ENCODE assay signal across 8 cellular contexts in the genomic region with DNA sequence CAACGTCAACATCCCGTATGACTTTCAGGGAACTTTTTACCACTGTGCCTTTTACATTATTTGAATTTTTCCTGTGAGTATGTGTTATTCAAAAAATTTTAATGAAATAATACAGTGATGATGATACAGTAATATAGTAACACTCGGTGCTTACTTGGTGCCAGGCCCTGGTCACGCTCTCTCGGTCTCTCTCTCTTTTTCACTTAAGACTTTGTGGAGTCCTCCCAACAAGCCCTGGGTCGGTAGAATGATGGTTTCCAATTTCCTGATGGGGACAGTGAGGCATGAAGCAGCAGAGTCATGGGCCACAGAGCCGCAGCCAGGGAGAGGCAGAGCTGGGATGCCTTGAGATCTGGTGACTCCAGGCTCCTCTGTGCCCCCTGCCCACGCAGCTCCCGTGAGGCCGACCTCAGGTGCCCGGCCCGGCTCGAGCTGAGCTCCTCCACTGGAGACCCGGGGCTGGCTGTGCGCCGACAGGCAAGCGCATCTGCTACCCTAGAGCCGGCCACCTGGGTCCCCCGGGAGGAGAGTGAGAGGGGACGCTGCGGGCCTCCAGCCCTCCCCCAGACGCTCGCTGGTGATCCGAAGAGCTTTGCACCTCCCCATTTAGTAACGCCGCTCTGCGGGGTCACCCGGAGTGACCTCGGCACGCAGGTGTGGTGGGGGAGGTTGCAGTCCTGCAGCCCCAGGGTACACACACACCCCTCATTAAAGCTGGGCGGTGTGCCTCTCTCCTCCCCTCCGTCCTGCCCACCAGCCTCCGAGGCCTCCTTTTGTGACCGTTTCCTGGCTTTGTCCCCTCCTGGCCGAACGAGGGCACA. TPM values are rescaled to one million over a fixed set of nuclear protein-coding genes. Genes with fewer than 3 reads are reported as not detected.
DNase-seq lines count a peak whose midpoint lies in the region; ATAC-seq and TF ChIP-seq lines count a peak whose summit lies in the region.

No MANE protein-coding gene starts in this region.

- peak overlapping the region; percentile 47 for H2AFZ ChIP-seq in parathyroid adenoma

- H3K4me1 Mint-ChIP-seq in activated T-cell treated with anti-CD3 and anti-CD28 coated beads, Interleukin-2, amount 50 U/mL, for 24 hours (ENCODE audit: low read depth): peaks cover 1% of the 10 kb centered on the region

- H3K27me3 Mint-ChIP-seq in activated T-cell treated with anti-CD3 and anti-CD28 coated beads, Interleukin-2, amount 50 U/mL, for 24 hours: peaks cover 25% of the 10 kb centered on the region

- H3K27me3 ChIP-seq in parathyroid adenoma (ENCODE audit: control insufficient read depth, insufficient read depth, low read length): no peaks in the 10 kb centered on the region

- H3K27ac ChIP-seq in parathyroid adenoma: no peak overlapping the region

- H3K9me3 ChIP-seq in parathyroid adenoma (ENCODE audit: control insufficient read depth, low read length): no peaks in the 10 kb centered on the region

- H3K36me3 ChIP-seq in parathyroid adenoma (ENCODE audit: control insufficient read depth, insufficient read depth, low read length): no peaks in the 10 kb centered on the region

- no peak overlapping the region for H3K27ac Mint-ChIP-seq in activated T-cell treated with anti-CD3 and anti-CD28 coated beads, Interleukin-2, amount 50 U/mL, for 24 hours

- no peak overlapping the region for H3K4me3 Mint-ChIP-seq in activated T-cell treated with anti-CD3 and anti-CD28 coated beads, Interleukin-2, amount 50 U/mL, for 24 hours

- H3K4me2 ChIP-seq in parathyroid adenoma (ENCODE audit: low read length): no peak overlapping the region

- no peak overlapping the region for H3K9ac ChIP-seq in parathyroid adenoma

- DNase-seq in ELF-1 (ENCODE audit: low read depth, low spot score) (peak; percentile 82), NCI-H69 (lab: John Stamatoyannopoulos, UW) (peak; percentile 91), Kasumi-1 (lab: John Stamatoyannopoulos, UW) (no peak), ureter (ENCODE audit: low spot score) (no peak)
- DNase-seq in activated T-cell treated with anti-CD3 and anti-CD28 coated beads, Interleukin-2, amount 50 U/mL, for 24 hours: no peak

- H3K9me3 Mint-ChIP-seq in activated T-cell treated with anti-CD3 and anti-CD28 coated beads, Interleukin-2, amount 50 U/mL, for 24 hours: no peaks in the 10 kb centered on the region

- H3K4me1 ChIP-seq in parathyroid adenoma: no peaks in the 10 kb centered on the region

- ATAC-seq in esophagus mucosa (peak; percentile 12), HG03432 (IDR thresholded peaks at IDR 0.05; ENCODE audit: unreplicated experiment) (no peak)

- TF ChIP-seq CTCF in parathyroid adenoma (IDR thresholded peaks at IDR 0.05): no peak

- no peaks in the 10 kb centered on the region for H3K36me3 Mint-ChIP-seq in activated T-cell treated with anti-CD3 and anti-CD28 coated beads, Interleukin-2, amount 50 U/mL, for 24 hours (ENCODE audit: low read depth)

- H3K4me3 ChIP-seq in parathyroid adenoma (ENCODE audit: low read depth, low read length): no peak overlapping the region

- no peaks in the 10 kb centered on the region for H3K79me2 ChIP-seq in parathyroid adenoma

RNA-seq across cellular contexts. Expression of gene SBK3, which starts 4.4 kb away (rescaled TPM):
- total RNA-seq in esophagus mucosa: 0.80 TPM
- 0.39 TPM for total RNA-seq in ureter

RNA-seq across cellular contexts. Expression of gene SBK2, which starts 12.8 kb away (rescaled TPM):
- total RNA-seq in esophagus mucosa: not detected
- not detected for total RNA-seq in ureter

RNA-seq across cellular contexts. Expression of gene ZNF579, which starts 30.9 kb away (rescaled TPM):
- total RNA-seq in esophagus mucosa: 3.4 TPM
- total RNA-seq in ureter: 14.0 TPM

RNA-seq across cellular contexts. Expression of gene FIZ1, which starts 49.6 kb away (rescaled TPM):
- 7.1 TPM for total RNA-seq in esophagus mucosa
- 18.4 TPM for total RNA-seq in ureter

RNA-seq across cellular contexts. Expression of gene ZNF524, which starts 50.4 kb away (rescaled TPM):
- total RNA-seq in esophagus mucosa (20.1 TPM), ureter (13.0 TPM)

Comparison
In these comparisons a context has a peak if more than half of its experiments do, and no peak if none do; other contexts are left out.
1. DNase-seq: peak in ELF-1 (single experiment) and NCI-H69 (single experiment); none in activated T-cell treated with anti-CD3 and anti-CD28 coated beads, Interleukin-2, amount 50 U/mL, for 24 hours (single experiment), Kasumi-1 (0 of 2) and ureter (single experiment).